7 cellular contexts compared by ENCODE assay signal in the genomic region with DNA sequence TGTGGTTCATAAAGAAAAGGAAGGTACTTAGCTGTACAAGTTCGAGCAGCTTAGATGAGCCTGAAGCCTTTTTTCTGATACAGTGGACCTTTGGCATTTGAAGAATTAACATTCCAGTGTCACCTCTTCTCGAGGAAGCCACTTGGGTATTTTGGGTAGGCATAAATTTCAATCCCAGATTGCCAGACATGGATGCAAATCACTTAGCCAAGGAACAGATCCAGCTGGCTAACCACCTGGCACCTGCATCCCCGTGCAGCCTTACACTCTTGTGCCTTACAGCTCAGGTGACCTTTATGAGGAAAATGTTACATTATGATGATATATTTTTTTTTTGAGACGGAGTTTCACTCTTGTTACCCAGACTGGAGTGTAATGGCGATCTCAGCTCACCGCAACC. TPM values are rescaled to one million over a fixed set of nuclear protein-coding genes. Genes with fewer than 3 reads are reported as not detected.
"Had no signal": no experiment of that assay in that cellular context is flagged by ENCODE, and none has a peak within 500 bp of the region (broad histone marks: within the 10 kb centered on the region; RNA-seq: fewer than 3 reads in every experiment).

No MANE protein-coding gene starts in this region.

- H3K27ac ChIP-seq: HL-60 had no signal

- H3K4me3 ChIP-seq: GM23338 had no signal

- DNase-seq: H9, HCEC 1CT, KBM-7 had no signal

- ATAC-seq: GM23338, HepG2 had no signal

RNA-seq across cellular contexts. Expression of a gene that starts 16.0 kb away (rescaled TPM):
- total RNA-seq: HT1080 had no signal
